18 cellular contexts compared by ENCODE assay signal in genomic region chr20:61052796-61053442, GRCh38.
A peak's percentile ranks its signal among the peaks of the same experiment; 100 is the strongest.
DNase-seq lines count a peak whose midpoint lies in the region; ATAC-seq and TF ChIP-seq lines count a peak whose summit lies in the region.
"Had no signal": no experiment of that assay in that cellular context is flagged by ENCODE, and none has a peak within 500 bp of the region (broad histone marks: within the 10 kb centered on the region; RNA-seq: fewer than 3 reads in every experiment).

No MANE protein-coding gene starts in this region.

- peak overlapping the region; percentile 42 for H2AK9ac ChIP-seq in IMR-90 (replicated peaks; ENCODE audit: low read depth, low read length, poor library complexity)

- H3K14ac ChIP-seq in IMR-90 (replicated peaks; ENCODE audit: low read depth, low read length) = no peak overlapping the region

- H3K27ac ChIP-seq in IMR-90 (ENCODE audit: insufficient read depth, low read length) (no peak overlapping the region), left lung (no peak overlapping the region)
- H3K27ac ChIP-seq: 22Rv1; BLaER1 treated with 17β-estradiol and CSF1 and Interleukin-3, amounts not matched to agents 10 nM and 100 nM had no signal

- no peak overlapping the region for H2AK5ac ChIP-seq in IMR-90 (ENCODE audit: low read depth, low read length)

- H4K5ac ChIP-seq in IMR-90 (ENCODE audit: low read depth, low read length) = no peak overlapping the region

- no CpG with 5 or more reads among the region's 13 CpGs for WGBS in IMR-90 (ENCODE audit: extremely low coverage in 2 of 2, insufficient read length in 1 of 2), 2 experiments

- no peak overlapping the region for H3K56ac ChIP-seq in IMR-90 (ENCODE audit: extremely low read depth, insufficient read depth, low read length)

- no peaks in the 10 kb centered on the region for H3K36me3 ChIP-seq in IMR-90 (ENCODE audit: control insufficient read depth, insufficient read depth, low read length)
- no peaks in the 10 kb centered on the region for H3K36me3 ChIP-seq in left lung
- H3K36me3 ChIP-seq: BLaER1 treated with 17β-estradiol and CSF1 and Interleukin-3, amounts not matched to agents 10 nM and 100 nM had no signal

- in situ Hi-C loops in IMR-90 (cut with MboI; ENCODE audit: low sequenced_read_pairs) = no loop called here

- H4K8ac ChIP-seq in IMR-90 (ENCODE audit: low read depth in 2 of 2, low read length in 2 of 2) = no peak overlapping the region

- no TSS peak for BruUV-seq in IMR-90 (replicated peaks; lab: Mats Ljungman, UMichigan)

- H2BK20ac ChIP-seq in IMR-90 (ENCODE audit: low read depth, low read length) = no peak overlapping the region

- no peak for TF ChIP-seq CTCF in IMR-90 (conservative IDR thresholded peaks at IDR 0.05; ENCODE audit: low read depth, low read length)
- no peak for TF ChIP-seq CTCF in left lung (IDR thresholded peaks at IDR 0.05)

- intact Hi-C loops in IMR-90 (cut with micrococcal nuclease) = no loop called here
- intact Hi-C loops in posterior vena cava (cut with DNase I) = loop anchor here in 1 of 2 donors (2.0 kb wide), 1 partner anchor 50 kb away; no protein-coding TSS in a partner anchor
- intact Hi-C loops in left lung (cut with DNase I) = no loop called here

- H3K4me3 ChIP-seq in IMR-90 (ENCODE audit: insufficient read depth, low read depth, low read length) (no peak overlapping the region), left lung (no peak overlapping the region)
- H3K4me3 ChIP-seq: BLaER1 treated with 17β-estradiol and CSF1 and Interleukin-3, amounts not matched to agents 10 nM and 100 nM; GM12878; GM23338 had no signal

- H2BK15ac ChIP-seq in IMR-90 (ENCODE audit: low read depth, low read length) = no peak overlapping the region

- H3K4me2 ChIP-seq in IMR-90 (ENCODE audit: low read depth, low read length) = no peak overlapping the region
- H3K4me2 ChIP-seq: GM23338 had no signal

- DNase-seq in NCI-H524 (lab: John Stamatoyannopoulos, UW) (peak; percentile 55 to 61), NCI-H524 treated with DMSO at 0.1 percent for 48 hours (lab: John Stamatoyannopoulos, UW) (no peak), IMR-90 (no peak), mesenteric fat pad (ENCODE audit: low spot score) (peak; percentile 62), posterior vena cava (ENCODE audit: low spot score) (peak; percentile 67), left lung (no peak)
- DNase-seq: AML-193; Calu3; CD4-positive, CD25-positive, alpha-beta regulatory T cell; DMS79; HCEC 1CT; HFFc6 had no signal

- no peak for TF ChIP-seq POLR2A in IMR-90 (IDR thresholded peaks at IDR 0.05; ENCODE audit: low read depth, low read length)

- no peaks in the 10 kb centered on the region for H4K20me1 ChIP-seq in IMR-90 (ENCODE audit: insufficient read depth, low read length)
- H4K20me1 ChIP-seq: BLaER1 treated with 17β-estradiol and CSF1 and Interleukin-3, amounts not matched to agents 10 nM and 100 nM had no signal

- no peaks in the 10 kb centered on the region for H3K4me1 ChIP-seq in IMR-90 (ENCODE audit: control insufficient read depth, insufficient read depth, low read length)
- no peaks in the 10 kb centered on the region for H3K4me1 ChIP-seq in left lung

- POLR2A ChIA-PET in IMR-90 (lab: Charles Lee; ENCODE audit: unreplicated experiment) = no interaction called here

- no peaks in the 10 kb centered on the region for H3K79me1 ChIP-seq in IMR-90 (ENCODE audit: low read depth in 1 of 2, low read length in 2 of 2)

- dilution Hi-C loops in IMR-90 (cut with HindIII; ENCODE audit: low sequenced_read_pairs, unreplicated experiment) = no loop called here

- H2AFZ ChIP-seq in IMR-90 (replicated peaks; ENCODE audit: low read length, poor library complexity) = no peak overlapping the region
- H2AFZ ChIP-seq: GM23338 had no signal

- no peak overlapping the region for H2BK120ac ChIP-seq in IMR-90 (ENCODE audit: low read depth, low read length)

- no peak overlapping the region for H2BK5ac ChIP-seq in IMR-90 (ENCODE audit: low read depth, low read length, poor library complexity, severe bottlenecking)

- H3K9me1 ChIP-seq in IMR-90 (ENCODE audit: insufficient read depth, low read length) = no peaks in the 10 kb centered on the region

- TF ChIP-seq RAD21 in IMR-90 (IDR thresholded peaks at IDR 0.05; ENCODE audit: low read length) = no peak

- H3K9me3 ChIP-seq in IMR-90 (ENCODE audit: control insufficient read depth, insufficient read depth, low read length) (peaks cover 10% of the 10 kb centered on the region; the same call in 1 of the 2 replicates), left lung (no peaks in the 10 kb centered on the region)

- no peaks in the 10 kb centered on the region for H3K27me3 ChIP-seq in IMR-90 (ENCODE audit: control insufficient read depth, insufficient read depth, low read length)
- H3K27me3 ChIP-seq in left lung = peaks cover 0 to 13% of the 10 kb centered on the region in 2 donors
- H3K27me3 ChIP-seq: BLaER1 treated with 17β-estradiol and CSF1 and Interleukin-3, amounts not matched to agents 10 nM and 100 nM had no signal

- no peak overlapping the region for H3K18ac ChIP-seq in IMR-90 (ENCODE audit: low read depth, low read length)

- H3K23ac ChIP-seq in IMR-90 (ENCODE audit: low read depth, low read length) = no peak overlapping the region

- no peak overlapping the region for H4K91ac ChIP-seq in IMR-90 (ENCODE audit: insufficient read depth, low read depth, low read length)

- CTCF ChIA-PET in IMR-90 (lab: Yijun Ruan, JAX) = interaction anchor here (0.6 kb wide), 1 partner anchor 399 kb away, joined by 4 read pairs; no protein-coding TSS in a partner anchor

- H3K9ac ChIP-seq in IMR-90 (ENCODE audit: low read depth, low read length) = no peak overlapping the region
- H3K9ac ChIP-seq: BLaER1 treated with 17β-estradiol and CSF1 and Interleukin-3, amounts not matched to agents 10 nM and 100 nM had no signal

- ATAC-seq in IMR-90 (ENCODE audit: low read depth) = no peak
- ATAC-seq in GM21825 (IDR thresholded peaks at IDR 0.05; ENCODE audit: unreplicated experiment) = no peak
- ATAC-seq in left lung = no peak
- no peak for ATAC-seq in GM19452 (IDR thresholded peaks at IDR 0.05; ENCODE audit: unreplicated experiment)
- ATAC-seq: GM12878, GM23338 had no signal

- H3K4ac ChIP-seq in IMR-90 (ENCODE audit: low read depth, low read length) = no peak overlapping the region

TF ChIP-seq in IMR-90, 13 proteins besides CTCF, POLR2A, EP300 and RAD21:
- no peak for TF ChIP-seq MAZ (IDR thresholded peaks at IDR 0.05; ENCODE audit: borderline replicate concordance, low read depth, low read length)
- no peak for TF ChIP-seq BHLHE40 (IDR thresholded peaks at IDR 0.05; ENCODE audit: low read depth, low read length)
- TF ChIP-seq SMC3 (IDR thresholded peaks at IDR 0.05; ENCODE audit: low read depth, low read length) = no peak
- no peak for TF ChIP-seq MXI1 (IDR thresholded peaks at IDR 0.05; ENCODE audit: borderline replicate concordance, low read depth, low read length)
- no peak for TF ChIP-seq NFE2L2 (IDR thresholded peaks at IDR 0.05; ENCODE audit: low read depth, low read length)
- no peak for TF ChIP-seq RFX5 (IDR thresholded peaks at IDR 0.05; ENCODE audit: low read depth, low read length)
- TF ChIP-seq RCOR1 (IDR thresholded peaks at IDR 0.05; ENCODE audit: insufficient replicate concordance, low read length) = no peak
- TF ChIP-seq FOS (IDR thresholded peaks at IDR 0.05; ENCODE audit: low read depth, low read length) = no peak
- no peak for TF ChIP-seq CHD1 (IDR thresholded peaks at IDR 0.05; ENCODE audit: low read depth, low read length)
- TF ChIP-seq MAFK (IDR thresholded peaks at IDR 0.05; ENCODE audit: low read depth, low read length) = no peak

Comparison
In these comparisons a context has a peak if more than half of its experiments do, and no peak if none do; other contexts are left out.
1. DNase-seq: peak in NCI-H524 (2 of 2), mesenteric fat pad (single experiment) and posterior vena cava (single experiment); none in NCI-H524 treated with DMSO at 0.1 percent for 48 hours (single experiment), IMR-90 (single experiment) and left lung (0 of 2).